27 cellular contexts compared by ENCODE assay signal in the genomic region with DNA sequence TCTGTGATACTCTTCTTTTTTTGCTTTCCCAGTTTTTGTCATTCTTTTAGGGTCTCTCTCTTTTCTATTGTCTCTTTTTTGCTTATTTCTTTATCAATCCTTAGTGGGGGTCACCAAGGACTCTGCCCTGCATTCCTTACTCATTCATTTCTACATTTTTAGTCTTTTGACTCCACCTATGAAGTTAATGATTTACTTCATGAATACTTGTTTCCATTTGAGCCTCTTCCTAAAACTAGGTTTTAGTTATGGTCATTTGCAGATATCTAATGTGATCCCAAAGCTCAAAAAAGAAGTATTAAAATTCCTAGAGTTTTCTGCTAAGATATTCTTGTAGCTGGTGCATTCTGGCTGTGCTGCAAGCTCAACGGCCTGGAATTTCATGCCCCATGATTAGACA.
"Had no signal": no experiment of that assay in that cellular context is flagged by ENCODE, and none has a peak within 500 bp of the region (broad histone marks: within the 10 kb centered on the region; RNA-seq: fewer than 3 reads in every experiment).

No MANE protein-coding gene starts in this region.

- H3K27me3 Mint-ChIP-seq: activated CD4-positive, alpha-beta T cell treated with anti-CD3 and anti-CD28 coated beads, Interleukin-2, amount 10 ng/mL, durations not matched to agents 24 days and 14 days; activated CD8-positive, alpha-beta T cell treated with anti-CD3 and anti-CD28 coated beads for 36 hours; activated T-cell treated with anti-CD3 and anti-CD28 coated beads, Interleukin-2, amount 50 U/mL, for 24 hours had no signal

- DNase-seq: activated CD4-positive, alpha-beta T cell treated with anti-CD3 and anti-CD28 coated beads, Interleukin-2, amount 10 ng/mL, durations not matched to agents 24 days and 14 days; activated CD4-positive, alpha-beta T cell treated with anti-CD3 and anti-CD28 coated beads, Interleukin-2, amount 50 U/mL, for 4 hours; activated CD8-positive, alpha-beta T cell treated with anti-CD3 and anti-CD28 coated beads for 36 hours; activated gamma-delta T cell; activated naive CD4-positive, alpha-beta T cell treated with anti-CD3 and anti-CD28 coated beads for 36 hours; activated T-cell treated with anti-CD3 and anti-CD28 coated beads, Interleukin-2, amount 50 U/mL, for 24 hours; adrenal gland; body of pancreas; caudate nucleus; cerebellar nuclear complex; Karpas-422; NCI-H1105; NCI-H1417 treated with DMSO at 0.1 percent for 48 hours; NCI-H1694; NCI-H1930; NCI-H2081 treated with DMSO at 0.1 percent for 48 hours; NCI-H345; NCI-H524 treated with DMSO at 0.1 percent for 48 hours; RPMI8226; SHP77 treated with DMSO at 0.1 percent for 48 hours; SK-N-SH had no signal

- H3K9me3 Mint-ChIP-seq: activated CD4-positive, alpha-beta T cell treated with anti-CD3 and anti-CD28 coated beads, Interleukin-2, amount 10 ng/mL, durations not matched to agents 24 days and 14 days; activated CD8-positive, alpha-beta T cell treated with anti-CD3 and anti-CD28 coated beads for 36 hours; activated naive CD4-positive, alpha-beta T cell treated with anti-CD3 and anti-CD28 coated beads for 36 hours; activated T-helper 2 cell treated with anti-CD3 and anti-CD28 coated beads, Interferon-gamma antibody, Interleukin-2, Interleukin-4, amounts not matched to agents 10 μg/mL and 5 μg/mL and 100 μg/mL, durations not matched to agents 14 hours and 24 hours and 36 hours; T-helper 1 cell treated with Interleukin-12 subunit alpha and Interleukin-12 subunit beta and Interleukin-4 antibody, amounts not matched to agents 30 μg/mL and 1 μg/mL, for 36 hours; T-helper 2 cell treated with Interferon-gamma antibody and Interleukin-4, amounts not matched to agents 5 μg/mL and 100 μg/mL, for 36 hours had no signal

- H3K4me1 Mint-ChIP-seq: activated CD4-positive, alpha-beta T cell treated with anti-CD3 and anti-CD28 coated beads, Interleukin-2, amount 10 ng/mL, durations not matched to agents 24 days and 14 days had no signal

- H3K4me3 Mint-ChIP-seq: activated CD4-positive, alpha-beta T cell treated with anti-CD3 and anti-CD28 coated beads, Interleukin-2, amount 10 ng/mL, durations not matched to agents 24 days and 14 days; activated CD8-positive, alpha-beta T cell treated with anti-CD3 and anti-CD28 coated beads for 36 hours; activated naive CD4-positive, alpha-beta T cell treated with anti-CD3 and anti-CD28 coated beads for 36 hours; activated T-cell treated with anti-CD3 and anti-CD28 coated beads, Interleukin-2, amount 50 U/mL, for 24 hours; T-helper 1 cell treated with Interleukin-12 subunit alpha and Interleukin-12 subunit beta and Interleukin-4 antibody, amounts not matched to agents 30 μg/mL and 1 μg/mL, for 36 hours; T-helper 2 cell treated with Interferon-gamma antibody and Interleukin-4, amounts not matched to agents 5 μg/mL and 100 μg/mL, for 36 hours had no signal

- H3K27ac Mint-ChIP-seq: activated CD4-positive, alpha-beta T cell treated with anti-CD3 and anti-CD28 coated beads, Interleukin-2, amount 10 ng/mL, durations not matched to agents 24 days and 14 days; activated CD8-positive, alpha-beta T cell treated with anti-CD3 and anti-CD28 coated beads for 36 hours; activated naive CD4-positive, alpha-beta T cell treated with anti-CD3 and anti-CD28 coated beads for 36 hours; activated naive CD4-positive, alpha-beta T cell treated with anti-CD3 and anti-CD28 coated beads, Interleukin-2, amount 50 U/mL, for 72 hours; activated T-cell treated with anti-CD3 and anti-CD28 coated beads, Interleukin-2, amount 50 U/mL, for 24 hours; activated T-helper 2 cell treated with anti-CD3 and anti-CD28 coated beads, Interferon-gamma antibody, Interleukin-2, Interleukin-4, amounts not matched to agents 10 μg/mL and 5 μg/mL and 100 μg/mL, durations not matched to agents 14 hours and 24 hours and 36 hours; T-helper 1 cell treated with Interleukin-12 subunit alpha and Interleukin-12 subunit beta and Interleukin-4 antibody, amounts not matched to agents 30 μg/mL and 1 μg/mL, for 36 hours; T-helper 2 cell treated with Interferon-gamma antibody and Interleukin-4, amounts not matched to agents 5 μg/mL and 100 μg/mL, for 36 hours had no signal

- FAIRE-seq: TTC549 had no signal

- ATAC-seq: activated CD8-positive, alpha-beta T cell treated with anti-CD3 and anti-CD28 coated beads for 36 hours; activated naive CD4-positive, alpha-beta T cell treated with anti-CD3 and anti-CD28 coated beads, Interleukin-2, amount 50 U/mL, for 72 hours; body of pancreas; Panc1 had no signal

- H3K36me3 Mint-ChIP-seq: activated naive CD4-positive, alpha-beta T cell treated with anti-CD3 and anti-CD28 coated beads, Interleukin-2, amount 50 U/mL, for 72 hours had no signal
